In genomic region chr18:77422974-77423373, GRCh38 we compare ENCODE assay signal across 15 cellular contexts.
DNase-seq lines count a peak whose midpoint lies in the region; ATAC-seq and TF ChIP-seq lines count a peak whose summit lies in the region.
"Had no signal": no experiment of that assay in that cellular context is flagged by ENCODE, and none has a peak within 500 bp of the region (broad histone marks: within the 10 kb centered on the region; RNA-seq: fewer than 3 reads in every experiment).

No MANE protein-coding gene starts in this region.

- peak; percentile 60 for DNase-seq in DMS 273 (lab: John Stamatoyannopoulos, UW; ENCODE audit: unreplicated experiment)
- DNase-seq in DMS 273 treated with DMSO at 0.1 percent for 48 hours (lab: John Stamatoyannopoulos, UW) = no peak
- DNase-seq in NB4 (ENCODE audit: low read depth) = peak; percentile 14
- DNase-seq in heart left ventricle = no peak
- DNase-seq in activated naive CD4-positive, alpha-beta T cell (lab: John Stamatoyannopoulos, UW) = no peak
- DNase-seq: C1 segment of cervical spinal cord; EL; kidney; midbrain; stimulated activated CD4-positive, alpha-beta T cell treated with anti-CD3 and anti-CD28 coated beads, Interleukin-4, amount 100 ng/mL, for 24 hours had no signal

- ATAC-seq in heart left ventricle = no peak
- ATAC-seq in GM18520 (IDR thresholded peaks at IDR 0.05; ENCODE audit: unreplicated experiment) = no peak

- no peak overlapping the region for H3K27ac ChIP-seq in VCaP
- H3K27ac ChIP-seq in neural cell (ENCODE audit: low read length) = no peak overlapping the region
- no peak overlapping the region for H3K27ac ChIP-seq in heart left ventricle
- H3K27ac ChIP-seq: 22Rv1, thoracic aorta had no signal

- TF ChIP-seq RAD21 in neural cell (conservative IDR thresholded peaks at IDR 0.05) = peak; percentile 14

- H3K9me2 ChIP-seq in neural cell (ENCODE audit: insufficient read depth, low read length) = no peaks in the 10 kb centered on the region

- H3K36me3 ChIP-seq in neural cell (ENCODE audit: insufficient read depth, low read length) (no peaks in the 10 kb centered on the region), heart left ventricle (no peaks in the 10 kb centered on the region)
- H3K36me3 ChIP-seq: thoracic aorta had no signal

- H3K9ac ChIP-seq in neural cell (ENCODE audit: low read length) = no peak overlapping the region

- H3K4me3 ChIP-seq in NB4 (ENCODE audit: low read depth, low read length) (no peak overlapping the region), neural cell (ENCODE audit: low read length) (no peak overlapping the region), heart left ventricle (no peak overlapping the region)
- H3K4me3 ChIP-seq: thoracic aorta had no signal

- TF ChIP-seq EP300 in neural cell (conservative IDR thresholded peaks at IDR 0.05; ENCODE audit: poor library complexity, severe bottlenecking) = no peak

- WGBS in heart left ventricle, 4 donors = 34 to 51% (median 44%) methylated on average over 2 of the region's 2 CpGs

- H4K20me1 ChIP-seq in neural cell (ENCODE audit: insufficient read depth) = no peaks in the 10 kb centered on the region

- H2AFZ ChIP-seq in neural cell (ENCODE audit: low read depth, low read length) = no peak overlapping the region

- no peaks in the 10 kb centered on the region for H3F3A ChIP-seq in neural cell (ENCODE audit: insufficient read depth, low read length, poor library complexity, severe bottlenecking)

- no peaks in the 10 kb centered on the region for H3K4me1 ChIP-seq in heart left ventricle

- no peak overlapping the region for H3K4me2 ChIP-seq in neural cell (ENCODE audit: low read length)

- no peaks in the 10 kb centered on the region for H3K79me2 ChIP-seq in neural cell (replicated peaks; ENCODE audit: insufficient read depth, low read length)

- no peak for TF ChIP-seq POLR2A in NB4 (IDR thresholded peaks at IDR 0.05; ENCODE audit: extremely low read depth, insufficient read length)
- no peak for TF ChIP-seq POLR2A in heart left ventricle (IDR thresholded peaks at IDR 0.05)

- TF ChIP-seq CTCF in NB4 (IDR thresholded peaks at IDR 0.05; ENCODE audit: low read depth, low read length) = peak; percentile 6
- peak; percentile 66 for TF ChIP-seq CTCF in VCaP (conservative IDR thresholded peaks at IDR 0.05)
- TF ChIP-seq CTCF in neural cell (IDR thresholded peaks at IDR 0.05; ENCODE audit: poor library complexity, severe bottlenecking) = no peak
- TF ChIP-seq CTCF in heart left ventricle (IDR thresholded peaks at IDR 0.05) = no peak

- no peaks in the 10 kb centered on the region for H3K27me3 ChIP-seq in neural cell (ENCODE audit: insufficient read depth, low read depth, low read length)
- no peaks in the 10 kb centered on the region for H3K27me3 ChIP-seq in heart left ventricle

- no peaks in the 10 kb centered on the region for H3K9me3 ChIP-seq in neural cell (ENCODE audit: low read length)
- no peaks in the 10 kb centered on the region for H3K9me3 ChIP-seq in heart left ventricle
- H3K9me3 ChIP-seq: thoracic aorta had no signal

- intact Hi-C loops in heart left ventricle (cut with DNase I) = no loop called here

TF ChIP-seq in neural cell, 6 proteins besides CTCF, POLR2A, EP300 and RAD21:
- TF ChIP-seq SMC3 (conservative IDR thresholded peaks at IDR 0.05; ENCODE audit: poor library complexity) (peak; percentile 19), POLR2AphosphoS5 (IDR thresholded peaks at IDR 0.05) (no peak), EZH2 (IDR thresholded peaks at IDR 0.05; ENCODE audit: borderline replicate concordance, insufficient read depth, low read length, poor library complexity, severe bottlenecking) (no peak)
- TF ChIP-seq, protein P1, sequence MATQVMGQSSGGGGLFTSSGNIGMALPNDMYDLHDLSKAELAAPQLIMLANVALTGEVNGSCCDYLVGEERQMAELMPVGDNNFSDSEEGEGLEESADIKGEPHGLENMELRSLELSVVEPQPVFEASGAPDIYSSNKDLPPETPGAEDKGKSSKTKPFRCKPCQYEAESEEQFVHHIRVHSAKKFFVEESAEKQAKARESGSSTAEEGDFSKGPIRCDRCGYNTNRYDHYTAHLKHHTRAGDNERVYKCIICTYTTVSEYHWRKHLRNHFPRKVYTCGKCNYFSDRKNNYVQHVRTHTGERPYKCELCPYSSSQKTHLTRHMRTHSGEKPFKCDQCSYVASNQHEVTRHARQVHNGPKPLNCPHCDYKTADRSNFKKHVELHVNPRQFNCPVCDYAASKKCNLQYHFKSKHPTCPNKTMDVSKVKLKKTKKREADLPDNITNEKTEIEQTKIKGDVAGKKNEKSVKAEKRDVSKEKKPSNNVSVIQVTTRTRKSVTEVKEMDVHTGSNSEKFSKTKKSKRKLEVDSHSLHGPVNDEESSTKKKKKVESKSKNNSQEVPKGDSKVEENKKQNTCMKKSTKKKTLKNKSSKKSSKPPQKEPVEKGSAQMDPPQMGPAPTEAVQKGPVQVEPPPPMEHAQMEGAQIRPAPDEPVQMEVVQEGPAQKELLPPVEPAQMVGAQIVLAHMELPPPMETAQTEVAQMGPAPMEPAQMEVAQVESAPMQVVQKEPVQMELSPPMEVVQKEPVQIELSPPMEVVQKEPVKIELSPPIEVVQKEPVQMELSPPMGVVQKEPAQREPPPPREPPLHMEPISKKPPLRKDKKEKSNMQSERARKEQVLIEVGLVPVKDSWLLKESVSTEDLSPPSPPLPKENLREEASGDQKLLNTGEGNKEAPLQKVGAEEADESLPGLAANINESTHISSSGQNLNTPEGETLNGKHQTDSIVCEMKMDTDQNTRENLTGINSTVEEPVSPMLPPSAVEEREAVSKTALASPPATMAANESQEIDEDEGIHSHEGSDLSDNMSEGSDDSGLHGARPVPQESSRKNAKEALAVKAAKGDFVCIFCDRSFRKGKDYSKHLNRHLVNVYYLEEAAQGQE (IDR thresholded peaks at IDR 0.05; ENCODE audit: borderline replicate concordance) = no peak

Comparison
In these comparisons a context has a peak if more than half of its experiments do, and no peak if none do; other contexts are left out.
1. DNase-seq: peak in DMS 273 (single experiment) and NB4 (single experiment); none in DMS 273 treated with DMSO at 0.1 percent for 48 hours (single experiment), heart left ventricle (0 of 5) and activated naive CD4-positive, alpha-beta T cell (0 of 4).
2. CTCF ChIP-seq: peak in NB4 (single experiment) and VCaP (single experiment); none in neural cell (single experiment) and heart left ventricle (0 of 12).